In the genomic region with DNA sequence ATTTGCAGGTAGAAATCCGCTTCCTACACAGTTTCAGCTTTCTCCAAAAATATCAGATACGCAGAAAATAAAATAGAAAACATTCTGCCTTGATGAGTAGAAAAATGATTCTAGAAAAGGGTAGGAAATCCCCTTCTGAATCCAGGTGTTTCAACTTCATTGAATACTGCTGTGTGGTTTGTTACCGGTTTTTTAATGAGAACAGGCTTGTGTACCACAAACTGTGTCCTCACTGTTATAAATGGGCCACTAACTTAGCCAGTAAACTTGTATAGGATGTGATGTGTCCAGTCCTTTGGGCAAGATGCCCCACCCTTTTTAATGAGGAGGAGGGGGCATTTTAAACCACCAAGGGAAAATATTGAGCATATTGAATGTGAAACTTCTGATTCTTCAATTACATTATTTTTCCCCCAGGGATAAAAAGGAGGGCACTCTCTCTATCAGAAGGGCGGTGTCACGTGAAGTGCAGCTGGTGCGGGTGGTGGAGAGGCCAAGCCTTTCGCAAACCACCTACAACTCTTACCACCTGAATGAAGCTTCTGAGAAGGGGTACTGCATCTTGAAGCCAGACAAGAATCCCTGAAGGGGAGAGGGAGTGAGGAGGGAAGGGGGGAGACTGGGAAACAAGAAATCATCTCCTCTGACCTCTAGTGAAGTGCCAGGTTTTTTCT, we compare ENCODE assay signal across 8 cellular contexts. TPM values are rescaled to one million over a fixed set of nuclear protein-coding genes. Genes with fewer than 3 reads are reported as not detected.
A peak's percentile ranks its signal among the peaks of the same experiment; 100 is the strongest.
DNase-seq lines count a peak whose midpoint lies in the region; ATAC-seq and TF ChIP-seq lines count a peak whose summit lies in the region.

No MANE protein-coding gene starts in this region.

- POLR2A ChIA-PET in activated CD4-positive, alpha-beta T cell treated with anti-CD3 and anti-CD28 coated beads for 36 hours (lab: Charles Lee): no interaction called here

- no peak overlapping the region for H2BK15ac ChIP-seq in H9 (ENCODE audit: low read depth, low read length)

- intact Hi-C loops in activated CD4-positive, alpha-beta T cell treated with anti-CD3 and anti-CD28 coated beads for 36 hours (cut with DNase I, micrococcal nuclease): no loop called here

- no peaks in the 10 kb centered on the region for H3K79me2 ChIP-seq in H9 (ENCODE audit: insufficient read depth, low read length)

- H3K56ac ChIP-seq in H9 (ENCODE audit: insufficient read length, low read depth, low read length): no peak overlapping the region

- no peaks in the 10 kb centered on the region for H4K20me1 ChIP-seq in H9 (ENCODE audit: control insufficient read depth, insufficient read depth, insufficient read length)

- H3K4me2 ChIP-seq in H9 (ENCODE audit: insufficient read depth, insufficient read length, low read length): peak overlapping the region; percentile 98

- no peak overlapping the region for H3K14ac ChIP-seq in H9 (ENCODE audit: insufficient read depth, low read length)

- no peak overlapping the region for H3K4ac ChIP-seq in H9 (ENCODE audit: low read depth, low read length)

- H3K27me3 Mint-ChIP-seq in activated CD4-positive, alpha-beta T cell treated with anti-CD3 and anti-CD28 coated beads for 36 hours: peaks cover 50% of the 10 kb centered on the region
- H3K27me3 Mint-ChIP-seq in H9 (ENCODE audit: low read depth): peaks cover 5% of the 10 kb centered on the region
- peaks cover 48% of the 10 kb centered on the region for H3K27me3 Mint-ChIP-seq in central memory CD8-positive, alpha-beta T cell

- no peak overlapping the region for H3K18ac ChIP-seq in H9 (ENCODE audit: insufficient read length, low read depth, low read length)

- peaks cover 2% of the 10 kb centered on the region for H3K9me3 Mint-ChIP-seq in activated CD4-positive, alpha-beta T cell treated with anti-CD3 and anti-CD28 coated beads for 36 hours (ENCODE audit: low read depth)
- no peaks in the 10 kb centered on the region for H3K9me3 Mint-ChIP-seq in H9
- H3K9me3 Mint-ChIP-seq in central memory CD8-positive, alpha-beta T cell: no peaks in the 10 kb centered on the region

- CTCF ChIA-PET in activated CD4-positive, alpha-beta T cell treated with anti-CD3 and anti-CD28 coated beads for 36 hours (lab: Charles Lee): no interaction called here

- no peaks in the 10 kb centered on the region for H3K36me3 ChIP-seq in mucosa of stomach (ENCODE audit: control insufficient read depth, insufficient read depth, low read length)

- H3K23me2 ChIP-seq in H9 (ENCODE audit: insufficient read length, low read depth, low read length, poor library complexity, severe bottlenecking): peaks cover 18% of the 10 kb centered on the region

- no peak overlapping the region for H4K91ac ChIP-seq in H9 (ENCODE audit: insufficient read length, low read depth, low read length)

- ATAC-seq in activated CD4-positive, alpha-beta T cell treated with anti-CD3 and anti-CD28 coated beads for 36 hours: no peak
- no peak for ATAC-seq in central memory CD8-positive, alpha-beta T cell (replicated peaks; ENCODE audit: extremely low read depth, poor library complexity, severe bottlenecking)

- no peak overlapping the region for H3K23ac ChIP-seq in H9 (ENCODE audit: insufficient read length, low read depth, low read length)

- no peak overlapping the region for H2BK5ac ChIP-seq in H9 (ENCODE audit: insufficient read length, low read length)

- H3K79me1 ChIP-seq in H9 (ENCODE audit: insufficient read depth, low read depth, low read length, poor library complexity, severe bottlenecking): no peaks in the 10 kb centered on the region

- no peaks in the 10 kb centered on the region for H3K36me3 Mint-ChIP-seq in activated CD4-positive, alpha-beta T cell treated with anti-CD3 and anti-CD28 coated beads for 36 hours (ENCODE audit: low read depth)
- no peaks in the 10 kb centered on the region; a peak in 2 of 7 replicates for H3K36me3 Mint-ChIP-seq in H9 (ENCODE audit: insufficient read depth in 1 of 3, low read depth in 3 of 3)
- peaks cover 6% of the 10 kb centered on the region for H3K36me3 Mint-ChIP-seq in central memory CD8-positive, alpha-beta T cell (ENCODE audit: insufficient read depth)

- H3T11ph ChIP-seq in H9 (ENCODE audit: low read length): no peak overlapping the region

- H3K4me1 Mint-ChIP-seq in activated CD4-positive, alpha-beta T cell treated with anti-CD3 and anti-CD28 coated beads for 36 hours: peaks cover 26% of the 10 kb centered on the region
- peaks cover 51 to 63% of the 10 kb centered on the region in 2 experiments for H3K4me1 Mint-ChIP-seq in H9
- peaks cover 28% of the 10 kb centered on the region for H3K4me1 Mint-ChIP-seq in central memory CD8-positive, alpha-beta T cell

- no peaks in the 10 kb centered on the region for H3K27me3 ChIP-seq in H9 (ENCODE audit: insufficient read depth, low read length)
- peaks cover 6% of the 10 kb centered on the region for H3K27me3 ChIP-seq in mucosa of stomach (ENCODE audit: control insufficient read depth, insufficient read depth, low read length)

- no peak overlapping the region for H2BK20ac ChIP-seq in H9 (ENCODE audit: low read depth, low read length, poor library complexity, severe bottlenecking)

- no peak overlapping the region for H2BK120ac ChIP-seq in H9 (ENCODE audit: low read depth, low read length, poor library complexity, severe bottlenecking)

- H3K9me3 ChIP-seq in H9 (ENCODE audit: control insufficient read depth, low read depth, low read length) (no peaks in the 10 kb centered on the region), mucosa of stomach (ENCODE audit: control insufficient read depth, low read length) (no peaks in the 10 kb centered on the region)

- H2AK5ac ChIP-seq in H9 (ENCODE audit: insufficient read length, low read length): no peak overlapping the region

- H3K27ac ChIP-seq in H9 (ENCODE audit: insufficient read length, low read depth, low read length): no peak overlapping the region

- H3K4me3 Mint-ChIP-seq in activated CD4-positive, alpha-beta T cell treated with anti-CD3 and anti-CD28 coated beads for 36 hours: peak overlapping the region; percentile 61
- peak overlapping the region; percentile 88 to 97 for H3K4me3 Mint-ChIP-seq in H9
- H3K4me3 Mint-ChIP-seq in central memory CD8-positive, alpha-beta T cell: peak overlapping the region; percentile 77

- H3K4me3 ChIP-seq in mucosa of stomach (ENCODE audit: low read length): peak overlapping the region; percentile 7

- peaks cover 2% of the 10 kb centered on the region for H3K4me1 ChIP-seq in H9 (ENCODE audit: insufficient read depth, low read length)
- H3K4me1 ChIP-seq in mucosa of stomach (ENCODE audit: control insufficient read depth, insufficient read depth, low read length): peaks cover 6% of the 10 kb centered on the region

- no peak overlapping the region for H4K5ac ChIP-seq in H9 (ENCODE audit: insufficient read length, low read depth, low read length)

- TF ChIP-seq CTCF in H9 (conservative IDR thresholded peaks at IDR 0.05): no peak

- no peak overlapping the region for H2BK12ac ChIP-seq in H9 (ENCODE audit: insufficient read length, low read depth, low read length)

- no peak overlapping the region for H4K8ac ChIP-seq in H9 (replicated peaks; ENCODE audit: insufficient read length, low read depth, low read length)

- H2AFZ ChIP-seq in H9 (ENCODE audit: low read length): no peak overlapping the region

- H3K9ac ChIP-seq in H9 (ENCODE audit: extremely low read depth, insufficient read length, low read length) (peak overlapping the region; percentile 59), mucosa of stomach (ENCODE audit: low read length) (peak overlapping the region; percentile 19)

- WGBS in H9 (ENCODE audit: extremely low coverage, insufficient read length, low lambda C conversion rate): no CpG with 5 or more reads among the region's 7 CpGs

- no peak overlapping the region for H3K27ac Mint-ChIP-seq in activated CD4-positive, alpha-beta T cell treated with anti-CD3 and anti-CD28 coated beads for 36 hours
- peak overlapping the region; percentile 88 to 97 (median 94); a peak in 4 of 7 replicates for H3K27ac Mint-ChIP-seq in H9
- H3K27ac Mint-ChIP-seq in central memory CD8-positive, alpha-beta T cell (ENCODE audit: low read depth): peak overlapping the region; percentile 44

- no peak for DNase-seq in activated CD4-positive, alpha-beta T cell treated with anti-CD3 and anti-CD28 coated beads for 36 hours
- no peak for DNase-seq in activated CD4-positive, alpha-beta T cell treated with anti-CD3 and anti-CD28 coated beads, Interleukin-2, amount 50 U/mL, for 4 hours
- DNase-seq in H9: peak; percentile 31
- DNase-seq in NCI-H2107 (lab: John Stamatoyannopoulos, UW): peak; percentile 4
- no peak for DNase-seq in central memory CD8-positive, alpha-beta T cell (ENCODE audit: low spot score in 2 of 2)
- no peak for DNase-seq in activated gamma-delta T cell (lab: John Stamatoyannopoulos, UW)
- DNase-seq in SK-N-DZ (ENCODE audit: low spot score): no peak

RNA-seq across cellular contexts. Expression of a gene that starts 4.5 kb away (rescaled TPM):
- not detected for total RNA-seq in activated CD4-positive, alpha-beta T cell treated with anti-CD3 and anti-CD28 coated beads for 36 hours
- total RNA-seq in H9 (2021): 4.2 TPM in 2 replicates
- 12.5 and 14.0 TPM in 2 replicates for polyA plus RNA-seq in SK-N-DZ (2014; cell fraction: cytosol; rRNA removed)
- polyA plus RNA-seq in SK-N-DZ (2014; cell fraction: nucleus; rRNA removed): 18.8 and 45.3 TPM in 2 replicates

Comparison
In these comparisons a context has a peak if more than half of its experiments do, and no peak if none do; other contexts are left out.
1. DNase-seq: peak in H9 (single experiment) and NCI-H2107 (single experiment); none in activated CD4-positive, alpha-beta T cell treated with anti-CD3 and anti-CD28 coated beads for 36 hours (single experiment), activated CD4-positive, alpha-beta T cell treated with anti-CD3 and anti-CD28 coated beads, Interleukin-2, amount 50 U/mL, for 4 hours (0 of 2), central memory CD8-positive, alpha-beta T cell (0 of 2), activated gamma-delta T cell (single experiment) and SK-N-DZ (single experiment).
2. Peak in every context shown above with its lines, with median percentiles within 50 percentile points of each other: H3K4me3 Mint-ChIP-seq.